13 cellular contexts compared by ENCODE assay signal in the genomic region with DNA sequence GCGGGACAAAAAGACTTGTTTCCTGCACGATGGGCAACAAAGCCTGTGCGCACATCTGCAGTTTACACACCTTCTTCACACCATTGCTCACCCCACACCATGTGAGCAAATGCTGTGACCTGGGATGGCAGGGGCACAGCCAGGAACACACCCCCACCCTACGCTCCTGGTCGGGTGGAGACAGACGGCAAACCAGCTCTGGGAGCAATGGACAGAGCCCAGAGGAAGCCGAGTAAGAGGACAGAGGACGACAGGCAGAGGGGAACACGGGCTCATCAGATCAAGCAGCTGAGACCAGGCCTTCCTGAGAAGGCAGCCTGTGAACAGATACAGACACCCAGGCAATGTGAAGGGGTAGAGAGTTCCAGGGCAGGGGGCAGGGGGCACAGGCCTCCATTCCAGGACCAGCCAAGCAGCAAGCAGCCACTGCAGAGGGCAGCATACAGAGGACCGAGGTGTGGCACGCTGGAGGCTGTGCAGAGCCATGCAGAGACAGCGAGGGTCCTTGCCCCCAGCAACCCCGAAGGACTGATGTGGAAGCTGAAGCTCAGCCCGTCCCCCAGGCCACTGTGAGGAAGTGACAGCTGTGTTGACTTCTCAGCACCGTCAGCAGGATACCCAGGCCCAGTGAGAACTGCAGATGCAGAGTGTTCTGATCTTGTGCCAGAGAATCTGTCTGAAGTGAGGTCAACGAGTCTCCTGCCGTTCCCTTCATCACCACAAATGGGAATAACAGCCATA. TPM values are rescaled to one million over a fixed set of nuclear protein-coding genes. Genes with fewer than 3 reads are reported as not detected.
DNase-seq lines count a peak whose midpoint lies in the region; ATAC-seq and TF ChIP-seq lines count a peak whose summit lies in the region.
"Had no signal": no experiment of that assay in that cellular context is flagged by ENCODE, and none has a peak within 500 bp of the region (broad histone marks: within the 10 kb centered on the region; RNA-seq: fewer than 3 reads in every experiment).

No MANE protein-coding gene starts in this region.

- no peaks in the 10 kb centered on the region for H3K36me3 ChIP-seq in PC-9 (ENCODE audit: low read depth)

- H3K27me3 Mint-ChIP-seq in nephron (ENCODE audit: low read depth) = no peaks in the 10 kb centered on the region
- H3K27me3 Mint-ChIP-seq in T-cell = peaks cover 30 to 47% of the 10 kb centered on the region in 2 donors

- H3F3A ChIP-seq in PC-9 (ENCODE audit: insufficient read depth, low read depth) = no peaks in the 10 kb centered on the region

- intact Hi-C loops in PC-9 (cut with micrococcal nuclease; ENCODE audit: unreplicated experiment) = no loop called here

- H3K27ac Mint-ChIP-seq in nephron = peak overlapping the region; percentile 72 to 95 (median 77)
- no peak overlapping the region for H3K27ac Mint-ChIP-seq in T-cell

- CTCF ChIA-PET in PC-9 (lab: Charles Lee) = interaction anchor here (0.6 kb wide), 1 partner anchor 774 kb away, joined by 24 read pairs; no protein-coding TSS in a partner anchor
- CTCF ChIA-PET in T-cell (lab: Charles Lee) = no interaction called here

- no peak for TF ChIP-seq CTCF in nephron (IDR thresholded peaks at IDR 0.05; ENCODE audit: unreplicated experiment in 3 of 3)
- no peak for TF ChIP-seq CTCF in PC-9 (conservative IDR thresholded peaks at IDR 0.05)

- H3K4me1 Mint-ChIP-seq in nephron (peaks cover 51% of the 10 kb centered on the region), T-cell (no peaks in the 10 kb centered on the region)

- no peaks in the 10 kb centered on the region for H3K9me3 Mint-ChIP-seq in nephron
- no peaks in the 10 kb centered on the region for H3K9me3 Mint-ChIP-seq in T-cell

- H3K9me3 ChIP-seq in PC-9 (ENCODE audit: insufficient read depth, low read depth) = no peaks in the 10 kb centered on the region

- H3K4me3 ChIP-seq in PC-9 = no peak overlapping the region

- H3K27me3 ChIP-seq in PC-9 (ENCODE audit: insufficient read depth, low read depth) = peaks cover 55% of the 10 kb centered on the region

- no peak overlapping the region for H3K4me2 ChIP-seq in PC-9

- H3K4me3 Mint-ChIP-seq in nephron (no peak overlapping the region), T-cell (no peak overlapping the region)

- ATAC-seq in T-cell (replicated peaks in 1 of 4) = no peak

- no peaks in the 10 kb centered on the region for H3K79me2 ChIP-seq in PC-9 (ENCODE audit: low read depth)

- H3K9me2 ChIP-seq in PC-9 (ENCODE audit: insufficient read depth) = no peaks in the 10 kb centered on the region

- peak; percentile 14 for DNase-seq in Daoy (ENCODE audit: low read depth)
- DNase-seq in NCI-H1417 treated with DMSO at 0.1 percent for 48 hours (lab: John Stamatoyannopoulos, UW) = peak; percentile 19
- peak; percentile 39 for DNase-seq in astrocyte of the hippocampus (ENCODE audit: low read depth, low spot score)
- DNase-seq in PC-9 = no peak
- DNase-seq in MV-4-11 (lab: John Stamatoyannopoulos, UW) = no peak
- no peak for DNase-seq in COLO829 (ENCODE audit: low spot score)
- DNase-seq in T-cell = no peak
- DNase-seq: activated CD8-positive, alpha-beta memory T cell treated with anti-CD3 and anti-CD28 coated beads for 24 hours; activated effector memory CD4-positive, alpha-beta T cell treated with anti-CD3 and anti-CD28 coated beads, Interleukin-2, amount 50 U/mL, for 16 hours; NCI-H1105 treated with DMSO at 0.1 percent for 48 hours; NK-92 treated with Interleukin-12 subunit alpha and Interleukin-12 subunit beta, amount 100 ng/mL, for 24 hours; stimulated activated CD8-positive, alpha-beta memory T cell treated with anti-CD3 and anti-CD28 coated beads, Interleukin-4, amount 100 ng/mL, for 48 hours had no signal

- no TSS peak for BruUV-seq in PC-9 (replicated peaks; lab: Mats Ljungman, UMichigan)

- POLR2A ChIA-PET in PC-9 (lab: Charles Lee; ENCODE audit: unreplicated experiment) (no interaction called here), T-cell (lab: Charles Lee) (no interaction called here)

- no peaks in the 10 kb centered on the region for H3K4me1 ChIP-seq in PC-9 (replicated peaks; ENCODE audit: insufficient read depth)

- peaks cover 16% of the 10 kb centered on the region for H3K36me3 Mint-ChIP-seq in nephron (ENCODE audit: low read depth)
- no peaks in the 10 kb centered on the region for H3K36me3 Mint-ChIP-seq in T-cell

- no peak overlapping the region for H3K27ac ChIP-seq in PC-9

- H2AFZ ChIP-seq in PC-9 = no peak overlapping the region

- no peaks in the 10 kb centered on the region for H4K20me1 ChIP-seq in PC-9 (ENCODE audit: insufficient read depth)

RNA-seq across cellular contexts. Expression of a gene that starts 46.2 kb away (rescaled TPM):
- total RNA-seq in Daoy (2014; rRNA removed; shearing (Covaris generic)) = 0.98 and 1.3 TPM in 2 replicates
- total RNA-seq in PC-9 (2021) (0.15 and 0.23 TPM in 2 replicates), T-cell (under 1 TPM in 4 of 5 donors, not detected in 1; 0.15 to 0.96 (median 0.50) TPM)

Comparison
In these comparisons a context has a peak if more than half of its experiments do, and no peak if none do; other contexts are left out.
1. DNase-seq: peak in Daoy (single experiment), NCI-H1417 treated with DMSO at 0.1 percent for 48 hours (single experiment) and astrocyte of the hippocampus (single experiment); none in PC-9 (0 of 2), MV-4-11 (single experiment), COLO829 (single experiment) and T-cell (0 of 34).
2. H3K27ac Mint-ChIP-seq: peak in nephron (3 of 3); none in T-cell (0 of 2).